ENCODE assay signal across 14 cellular contexts in genomic region chr3:16697437-16698258, GRCh38.
DNase-seq lines count a peak whose midpoint lies in the region; ATAC-seq, FAIRE-seq and TF ChIP-seq lines count a peak whose summit lies in the region.
"Had no signal": no experiment of that assay in that cellular context is flagged by ENCODE, and none has a peak within 500 bp of the region (broad histone marks: within the 10 kb centered on the region; RNA-seq: fewer than 3 reads in every experiment).

No MANE protein-coding gene starts in this region.

- H3K36me3 ChIP-seq in bronchial epithelial cell (ENCODE audit: control insufficient read depth, insufficient read depth, low read length), result no peaks in the 10 kb centered on the region
- no peaks in the 10 kb centered on the region for H3K36me3 ChIP-seq in naive thymus-derived CD4-positive, alpha-beta T cell (ENCODE audit: control insufficient read depth in 2 of 3, insufficient read depth in 3 of 3, low read length in 3 of 3)
- H3K36me3 ChIP-seq: colonic mucosa, SJCRH30 had no signal

- DNase-seq in GM12891 (ENCODE audit: insufficient read length, low spot score) (no peak), NB4 (ENCODE audit: low read depth) (peak; percentile 59), bronchial epithelial cell (ENCODE audit: low read depth) (peak; percentile 44), osteocyte (ENCODE audit: extremely low spot score, unreplicated experiment) (no peak), NCI-H187 (lab: John Stamatoyannopoulos, UW) (no peak), hepatic stellate cell (ENCODE audit: low spot score) (no peak)
- DNase-seq in naive thymus-derived CD4-positive, alpha-beta T cell, result no peak
- DNase-seq: CD4-positive, alpha-beta memory T cell; colonic mucosa; NCI-H446 treated with DMSO at 0.1 percent for 48 hours; occipital lobe; SJCRH30; stimulated activated naive CD4-positive, alpha-beta T cell treated with Interleukin-2 at 50 U/mL for 16 hours had no signal

- TF ChIP-seq CTCF in NB4 (IDR thresholded peaks at IDR 0.05; ENCODE audit: low read depth, low read length), result no peak
- TF ChIP-seq CTCF in bronchial epithelial cell (IDR thresholded peaks at IDR 0.05; ENCODE audit: insufficient read depth, low read length, severe bottlenecking), result no peak
- no peak for TF ChIP-seq CTCF in osteocyte (IDR thresholded peaks at IDR 0.05)

- no peak for TF ChIP-seq POLR2A in GM12891 (IDR thresholded peaks at IDR 0.05; ENCODE audit: low read depth, low read length)
- no peak for TF ChIP-seq POLR2A in NB4 (IDR thresholded peaks at IDR 0.05; ENCODE audit: extremely low read depth, insufficient read length)

- peaks cover 2% of the 10 kb centered on the region for H3K27me3 ChIP-seq in bronchial epithelial cell (ENCODE audit: control insufficient read depth, insufficient read depth, low read length)
- no peaks in the 10 kb centered on the region for H3K27me3 ChIP-seq in naive thymus-derived CD4-positive, alpha-beta T cell (ENCODE audit: control insufficient read depth in 2 of 2, insufficient read depth in 2 of 2, low read length in 2 of 2)
- H3K27me3 ChIP-seq: colonic mucosa, SJCRH30 had no signal

- ATAC-seq in naive thymus-derived CD4-positive, alpha-beta T cell, result peak; percentile 41
- ATAC-seq in GM18867 (IDR thresholded peaks at IDR 0.05; ENCODE audit: unreplicated experiment), result no peak

- H3K4me1 ChIP-seq in naive thymus-derived CD4-positive, alpha-beta T cell (ENCODE audit: control insufficient read depth in 2 of 2, insufficient read depth in 2 of 2, low read length in 2 of 2), result no peaks in the 10 kb centered on the region
- H3K4me1 ChIP-seq: colonic mucosa, SJCRH30 had no signal

- peak; percentile 71 for FAIRE-seq in GM12891 (lab: Jason Lieb, UNC)
- FAIRE-seq in bronchial epithelial cell (lab: Jason Lieb, UNC), result no peak

- POLR2A ChIA-PET in naive thymus-derived CD4-positive, alpha-beta T cell (lab: Charles Lee), result no interaction called here

- no peaks in the 10 kb centered on the region for H3K36me3 Mint-ChIP-seq in naive thymus-derived CD4-positive, alpha-beta T cell
- H3K36me3 Mint-ChIP-seq in osteocyte (ENCODE audit: unreplicated experiment), result no peaks in the 10 kb centered on the region
- H3K36me3 Mint-ChIP-seq: CD4-positive, alpha-beta memory T cell had no signal

- H3K27ac Mint-ChIP-seq in naive thymus-derived CD4-positive, alpha-beta T cell, result no peak overlapping the region
- H3K27ac Mint-ChIP-seq in osteocyte (ENCODE audit: unreplicated experiment), result no peak overlapping the region
- H3K27ac Mint-ChIP-seq: CD4-positive, alpha-beta memory T cell had no signal

- no peak overlapping the region for H3K4me3 ChIP-seq in NB4 (ENCODE audit: low read depth, low read length)
- H3K4me3 ChIP-seq in bronchial epithelial cell (ENCODE audit: low read depth, low read length), result no peak overlapping the region
- no peak overlapping the region for H3K4me3 ChIP-seq in naive thymus-derived CD4-positive, alpha-beta T cell (ENCODE audit: low read length)
- H3K4me3 ChIP-seq: colonic mucosa, SJCRH30 had no signal

- H3K27me3 Mint-ChIP-seq in naive thymus-derived CD4-positive, alpha-beta T cell, result peaks cover 0 to 20% (median 0%) of the 10 kb centered on the region in 5 donors
- peaks cover 38% of the 10 kb centered on the region for H3K27me3 Mint-ChIP-seq in osteocyte (ENCODE audit: unreplicated experiment)

- CTCF ChIA-PET in naive thymus-derived CD4-positive, alpha-beta T cell (lab: Charles Lee), result interaction anchor here (0.7 kb wide), 1 partner anchor 64 kb away, joined by 4 read pairs; no protein-coding TSS in a partner anchor

- H3K27ac ChIP-seq in naive thymus-derived CD4-positive, alpha-beta T cell (ENCODE audit: low read depth, low read length), result no peak overlapping the region
- H3K27ac ChIP-seq: colonic mucosa, SJCRH30 had no signal

- H3K4me3 Mint-ChIP-seq in naive thymus-derived CD4-positive, alpha-beta T cell, result peak overlapping the region in 1 of 10 donors; percentile 12
- H3K4me3 Mint-ChIP-seq in osteocyte (ENCODE audit: unreplicated experiment), result no peak overlapping the region
- H3K4me3 Mint-ChIP-seq: CD4-positive, alpha-beta memory T cell had no signal

- peaks cover 0 to 2% (median 0%) of the 10 kb centered on the region in 7 donors for H3K4me1 Mint-ChIP-seq in naive thymus-derived CD4-positive, alpha-beta T cell
- H3K4me1 Mint-ChIP-seq in osteocyte (ENCODE audit: unreplicated experiment), result peaks cover 7% of the 10 kb centered on the region
- H3K4me1 Mint-ChIP-seq: CD4-positive, alpha-beta memory T cell had no signal

- intact Hi-C loops in naive thymus-derived CD4-positive, alpha-beta T cell (cut with micrococcal nuclease), result no loop called here

- peaks cover 0 to 2% (median 0%) of the 10 kb centered on the region in 11 donors for H3K9me3 Mint-ChIP-seq in naive thymus-derived CD4-positive, alpha-beta T cell
- H3K9me3 Mint-ChIP-seq in osteocyte (ENCODE audit: unreplicated experiment), result no peaks in the 10 kb centered on the region

- no peaks in the 10 kb centered on the region for H3K9me3 ChIP-seq in naive thymus-derived CD4-positive, alpha-beta T cell (ENCODE audit: control insufficient read depth in 2 of 3, low read length in 3 of 3)
- H3K9me3 ChIP-seq: colonic mucosa, SJCRH30 had no signal

TF ChIP-seq in GM12891, 5 proteins besides CTCF, POLR2A, EP300 and RAD21:
- TF ChIP-seq SPI1 (IDR thresholded peaks at IDR 0.05; ENCODE audit: low read depth, low read length) (peak; percentile 85), POU2F2 (IDR thresholded peaks at IDR 0.05; ENCODE audit: low read depth, low read length) (no peak), POLR2AphosphoS5 (IDR thresholded peaks at IDR 0.05; ENCODE audit: low read depth, low read length) (no peak)

Comparison
In these comparisons a context has a peak if more than half of its experiments do, and no peak if none do; other contexts are left out.
1. DNase-seq: peak in NB4 (single experiment) and bronchial epithelial cell (single experiment); none in GM12891 (single experiment), naive thymus-derived CD4-positive, alpha-beta T cell (0 of 9), osteocyte (single experiment), NCI-H187 (0 of 2) and hepatic stellate cell (single experiment).